Comparison of ENCODE assay signal across 1 cellular context in genomic region chr7:100706672-100707311, GRCh38.
TF ChIP-seq lines count a peak whose summit lies in the region.

No MANE protein-coding gene starts in this region.

TF ChIP-seq in endothelial cell of umbilical vein, 7 proteins besides CTCF, POLR2A, EP300 and RAD21:
- TF ChIP-seq EZH2 (IDR thresholded peaks at IDR 0.05; ENCODE audit: borderline replicate concordance, low read depth, low read length, severe bottlenecking): no peak
- TF ChIP-seq GATA2 (IDR thresholded peaks at IDR 0.05; ENCODE audit: insufficient read depth, insufficient read length, low read depth, low read length): no peak
- TF ChIP-seq FOS (IDR thresholded peaks at IDR 0.05; ENCODE audit: borderline replicate concordance, insufficient read depth, low read length): no peak
- TF ChIP-seq POLR2AphosphoS5 (IDR thresholded peaks at IDR 0.05; ENCODE audit: insufficient read depth, low read depth, low read length): no peak
- TF ChIP-seq MYC (IDR thresholded peaks at IDR 0.05; ENCODE audit: low read depth, low read length): no peak
- TF ChIP-seq MAX (IDR thresholded peaks at IDR 0.05; ENCODE audit: insufficient read depth, insufficient read length): no peak
- no peak for TF ChIP-seq JUN (IDR thresholded peaks at IDR 0.05; ENCODE audit: borderline replicate concordance, insufficient read depth, insufficient read length, low read depth)
TF ChIP-seq in endothelial cell of umbilical vein: peak in this region for 0.
